In genomic region chr17:81869221-81870154, GRCh38 we compare ENCODE assay signal across 1 cellular context.
TF ChIP-seq lines count a peak whose summit lies in the region.

No MANE protein-coding gene starts in this region.

TF ChIP-seq in HCT116, 20 proteins besides CTCF, POLR2A, EP300 and RAD21:
- TF ChIP-seq ZNF274 (IDR thresholded peaks at IDR 0.05; ENCODE audit: low read depth, low read length), result no peak
- peak; percentile 45; the same call in 1 of the 2 replicates for TF ChIP-seq ZFX (IDR thresholded peaks at IDR 0.05)
TF ChIP-seq in HCT116: peak in this region for 1.
